In the genomic region with DNA sequence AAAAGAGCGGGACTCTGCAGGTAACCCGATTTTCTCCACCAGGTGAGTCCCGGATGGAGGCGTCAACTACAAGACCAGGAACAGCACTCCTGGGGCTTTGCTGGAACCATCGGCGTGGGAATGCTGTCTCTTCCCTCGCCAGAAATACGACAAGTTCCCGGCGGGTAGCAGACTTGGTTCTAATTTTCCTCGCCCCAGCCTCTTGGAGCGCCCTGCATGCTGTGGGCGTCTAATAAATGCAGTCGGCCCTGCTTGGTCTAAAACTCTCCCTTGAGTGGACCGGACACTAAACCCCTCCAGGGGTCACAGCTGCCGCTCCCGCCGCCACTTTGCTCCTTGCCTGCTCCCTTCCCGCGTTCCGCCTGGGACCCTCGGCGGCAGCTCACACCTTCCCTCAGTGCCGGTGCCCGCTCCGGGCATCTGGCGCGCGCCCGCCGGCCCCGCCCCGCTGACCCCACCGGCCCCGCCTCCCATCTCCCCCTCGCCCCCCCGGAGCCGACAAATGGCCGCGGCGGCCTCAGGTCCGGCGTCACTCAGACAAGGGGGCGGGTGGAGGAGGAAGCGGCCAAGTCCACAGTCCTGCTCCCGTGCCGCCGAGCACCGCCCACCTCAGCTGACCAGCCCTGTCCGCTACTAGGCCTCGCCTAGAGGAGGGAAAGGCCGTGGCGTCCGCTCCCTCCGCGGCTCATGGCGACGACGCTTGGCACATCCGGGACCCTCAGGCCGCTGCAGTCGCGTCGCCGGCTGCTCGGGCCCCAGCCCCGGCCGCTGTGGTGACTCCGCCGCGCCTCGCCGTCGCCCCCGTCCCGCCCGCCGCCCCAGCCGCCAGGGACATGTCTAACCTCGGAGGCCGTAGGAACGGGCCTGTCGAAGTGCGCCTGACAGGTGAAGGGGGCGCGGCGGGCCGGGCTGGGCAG, we compare ENCODE assay signal across 8 cellular contexts.
DNase-seq lines count a peak whose midpoint lies in the region; ATAC-seq and TF ChIP-seq lines count a peak whose summit lies in the region.

No MANE protein-coding gene starts in this region.

- H3K4me1 ChIP-seq in smooth muscle cell (ENCODE audit: low read depth), result no peaks in the 10 kb centered on the region

- no peaks in the 10 kb centered on the region for H3K9me3 ChIP-seq in smooth muscle cell (replicated peaks; ENCODE audit: low read depth)

- no peaks in the 10 kb centered on the region for H3K36me3 ChIP-seq in smooth muscle cell (ENCODE audit: low read depth)

- H3F3A ChIP-seq in smooth muscle cell (ENCODE audit: low read depth), result peaks cover 3% of the 10 kb centered on the region

- no peaks in the 10 kb centered on the region for H3K27me3 ChIP-seq in smooth muscle cell (ENCODE audit: low read depth)

- no peak for TF ChIP-seq CTCF in smooth muscle cell (IDR thresholded peaks at IDR 0.05; ENCODE audit: borderline replicate concordance, insufficient read depth, poor library complexity, severe bottlenecking)

- DNase-seq in NCI-H2196 (lab: John Stamatoyannopoulos, UW; ENCODE audit: unreplicated experiment) (peak; percentile 96), cerebellar nuclear complex (lab: John Stamatoyannopoulos, UW) (peak; percentile 78 to 82), iris pigment epithelial cell (ENCODE audit: low read depth) (peak; percentile 93), smooth muscle cell (lab: John Stamatoyannopoulos, UW; ENCODE audit: unreplicated experiment) (peak; percentile 57)
- peak; percentile 80 for DNase-seq in activated CD4-positive, CD25-positive, alpha-beta regulatory T cell treated with anti-CD3 and anti-CD28 coated beads, Interleukin-2, amount 50 U/mL, for 72 hours

- 8% methylated on average over 51 of the region's 88 CpGs for WGBS in smooth muscle cell (ENCODE audit: low lambda C conversion rate)

- peak overlapping the region; percentile 29 for H3K27ac ChIP-seq in smooth muscle cell (ENCODE audit: low read depth)

- peak overlapping the region; percentile 78 for H3K9ac ChIP-seq in smooth muscle cell (ENCODE audit: low read depth)

- H3K4me3 ChIP-seq in GM08714 (ENCODE audit: low read length), result peak overlapping the region; percentile 63
- peak overlapping the region; percentile 78 for H3K4me3 ChIP-seq in smooth muscle cell

- peak overlapping the region; percentile 88 for H2AFZ ChIP-seq in smooth muscle cell (ENCODE audit: low read depth)

- peaks cover 16% of the 10 kb centered on the region for H4K20me1 ChIP-seq in smooth muscle cell (ENCODE audit: low read depth)

- H3K79me2 ChIP-seq in smooth muscle cell (ENCODE audit: low read depth), result peaks cover 38% of the 10 kb centered on the region

- H3K4me2 ChIP-seq in smooth muscle cell, result peak overlapping the region; percentile 89

- ATAC-seq in HG03064 (IDR thresholded peaks at IDR 0.05; ENCODE audit: low read depth, unreplicated experiment) (peak; percentile 54), GM21447 (IDR thresholded peaks at IDR 0.05; ENCODE audit: unreplicated experiment) (no peak)
